In the genomic region with DNA sequence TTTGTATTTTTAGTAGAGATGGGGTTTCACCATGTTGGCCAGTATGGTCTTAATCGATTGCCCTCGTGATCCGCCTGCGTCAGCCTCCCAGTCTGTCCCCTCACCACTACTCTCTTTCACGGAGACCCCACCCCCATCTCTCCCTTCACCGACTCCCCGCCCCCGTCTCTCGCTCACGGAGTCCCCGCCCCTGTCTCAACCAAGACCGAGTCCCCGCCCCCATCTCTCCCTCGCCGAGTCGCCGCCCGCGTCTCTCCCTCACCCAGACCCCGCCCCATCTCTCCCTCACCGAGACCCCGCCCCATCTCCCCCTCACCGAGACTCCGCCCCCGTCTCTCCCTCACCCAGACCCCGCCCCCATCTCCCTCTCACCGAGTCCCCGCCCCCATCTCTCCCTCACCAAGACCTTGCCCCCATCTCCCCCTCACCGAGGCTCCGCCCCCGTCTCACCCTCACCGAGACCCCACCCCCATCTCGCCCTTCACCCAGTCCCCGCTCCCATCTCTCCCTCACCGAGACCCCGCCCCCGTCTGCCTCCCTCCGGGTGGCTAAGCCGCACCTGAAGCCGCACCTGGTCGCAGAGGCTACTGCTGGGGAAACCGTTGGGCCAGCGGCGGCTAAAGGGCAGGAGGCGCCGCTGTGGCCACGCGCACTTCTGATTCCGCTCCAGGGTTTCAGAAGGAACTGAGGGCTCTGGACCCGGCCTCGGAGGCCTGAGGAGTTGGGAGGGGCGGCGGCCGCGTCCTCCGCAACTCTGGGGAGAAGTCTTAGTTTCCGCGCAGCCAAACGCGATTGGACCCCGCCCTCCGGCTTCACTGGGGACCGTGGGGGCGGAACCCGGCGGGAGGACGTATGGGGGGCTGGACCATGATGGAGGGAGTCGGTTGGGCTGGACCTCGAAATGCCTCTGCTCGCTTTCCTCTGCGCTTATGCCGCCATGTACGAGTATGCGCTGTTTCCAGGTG, we compare ENCODE assay signal across 8 cellular contexts. TPM values are rescaled to one million over a fixed set of nuclear protein-coding genes. Genes with fewer than 3 reads are reported as not detected.
A peak's percentile ranks its signal among the peaks of the same experiment; 100 is the strongest.
DNase-seq lines count a peak whose midpoint lies in the region; ATAC-seq and TF ChIP-seq lines count a peak whose summit lies in the region.

No MANE protein-coding gene starts in this region.

- peaks cover 16% of the 10 kb centered on the region for H3K9me3 Mint-ChIP-seq in endodermal cell

- no peak for TF ChIP-seq CTCF in C4-2B (conservative IDR thresholded peaks at IDR 0.05)
- no peak for TF ChIP-seq CTCF in endodermal cell (conservative IDR thresholded peaks at IDR 0.05)

- 0% methylated on average over 17 to 59 of the region's 74 CpGs for WGBS in endodermal cell (ENCODE audit: insufficient coverage in 1 of 2, insufficient read length in 1 of 2), 2 experiments

- peaks cover 5% of the 10 kb centered on the region for H3K36me3 ChIP-seq in endodermal cell (ENCODE audit: control insufficient read depth, insufficient read depth, low read length)

- H3K27ac Mint-ChIP-seq in endodermal cell: peak overlapping the region; percentile 100

- peak overlapping the region; percentile 81 for H3K4me3 ChIP-seq in endodermal cell (ENCODE audit: low read length)

- H3K4me1 Mint-ChIP-seq in endodermal cell: peaks cover 32% of the 10 kb centered on the region

- peak overlapping the region; percentile 97 for H3K9ac ChIP-seq in endodermal cell (ENCODE audit: extremely low read depth, low read length, poor library complexity, severe bottlenecking)

- peaks cover 1% of the 10 kb centered on the region for H3K27me3 Mint-ChIP-seq in endodermal cell (ENCODE audit: insufficient read depth)

- ATAC-seq in GM19397 (IDR thresholded peaks at IDR 0.05; ENCODE audit: unreplicated experiment): peak; percentile 85

- H3K36me3 Mint-ChIP-seq in endodermal cell (ENCODE audit: low read depth): peaks cover 18% of the 10 kb centered on the region

- H3K27ac ChIP-seq in C4-2B: peak overlapping the region; percentile 67
- H3K27ac ChIP-seq in endodermal cell (ENCODE audit: low read depth, low read length): peak overlapping the region; percentile 93

- DNase-seq in HS-27A (ENCODE audit: low read depth) (peak; percentile 47), NOMO-1 (lab: John Stamatoyannopoulos, UW; ENCODE audit: unreplicated experiment in 2 of 2) (peak; percentile 91), endodermal cell (peak; percentile 100), mesenteric fat pad (ENCODE audit: low spot score) (peak; percentile 98)
- peak; percentile 88 for DNase-seq in activated CD8-positive, alpha-beta memory T cell treated with anti-CD3 and anti-CD28 coated beads, Interleukin-2, amount 50 U/mL, for 24 hours (ENCODE audit: extremely low read depth)
- DNase-seq in stimulated activated CD8-positive, alpha-beta memory T cell treated with anti-CD3 and anti-CD28 coated beads, Interleukin-15, amount 100 ng/mL, for 1 hour (ENCODE audit: low read depth): peak; percentile 98

- peaks cover 6% of the 10 kb centered on the region for H3K9me3 ChIP-seq in endodermal cell (ENCODE audit: control insufficient read depth, low read length)

- peaks cover 10% of the 10 kb centered on the region for H3K4me1 ChIP-seq in endodermal cell (ENCODE audit: control insufficient read depth, insufficient read depth, low read length)

- peak overlapping the region; percentile 83 for H3K4me3 Mint-ChIP-seq in endodermal cell

- no peaks in the 10 kb centered on the region for H3K27me3 ChIP-seq in endodermal cell (ENCODE audit: control insufficient read depth, insufficient read depth, low read length, poor library complexity, severe bottlenecking)

RNA-seq across cellular contexts. Expression of a gene that starts 17.1 kb away (rescaled TPM):
- total RNA-seq in endodermal cell (10 to 100 TPM; 12.3 to 23.6 TPM), mesenteric fat pad (8.8 TPM)
- 11.4 TPM for polyA plus RNA-seq in endodermal cell (2013, experiment 1 of 2)
- polyA plus RNA-seq in endodermal cell (2013, experiment 2 of 2): 13.0 TPM

RNA-seq across cellular contexts. Expression of a gene that starts 33.2 kb away (rescaled TPM):
- total RNA-seq in endodermal cell: 10 to 100 TPM; 28.3 to 28.8 TPM
- 27.8 TPM for polyA plus RNA-seq in endodermal cell (2013, experiment 1 of 2)
- 26.3 TPM for polyA plus RNA-seq in endodermal cell (2013, experiment 2 of 2)
- 23.0 TPM for total RNA-seq in mesenteric fat pad

RNA-seq across cellular contexts. Expression of a gene that starts 42.1 kb away (rescaled TPM):
- 100 to 1,000 TPM; 415 to 506 TPM for total RNA-seq in endodermal cell
- polyA plus RNA-seq in endodermal cell (2013, experiment 1 of 2): 627 TPM
- 623 TPM for polyA plus RNA-seq in endodermal cell (2013, experiment 2 of 2)
- total RNA-seq in mesenteric fat pad: 263 TPM

RNA-seq across cellular contexts. Expression of a gene that starts 49.5 kb away (rescaled TPM):
- total RNA-seq in endodermal cell (100 to 1,000 TPM in 1 of 2 donors, 10 to 100 TPM in 1; 92.4 to 101 TPM), mesenteric fat pad (52.0 TPM)
- 84.6 TPM for polyA plus RNA-seq in endodermal cell (2013, experiment 1 of 2)
- 87.0 TPM for polyA plus RNA-seq in endodermal cell (2013, experiment 2 of 2)

Comparison
In these comparisons a context has a peak if more than half of its experiments do, and no peak if none do; other contexts are left out.
1. Peak in every context shown above with its lines: DNase-seq, ATAC-seq, H3K4me3 ChIP-seq and H3K27ac ChIP-seq.
2. DNase-seq: peak in every context shown above with its lines; median percentile 100 in endodermal cell; 98 in mesenteric fat pad; 98 in stimulated activated CD8-positive, alpha-beta memory T cell treated with anti-CD3 and anti-CD28 coated beads, Interleukin-15, amount 100 ng/mL, for 1 hour; 91 in NOMO-1; 88 in activated CD8-positive, alpha-beta memory T cell treated with anti-CD3 and anti-CD28 coated beads, Interleukin-2, amount 50 U/mL, for 24 hours; 47 in HS-27A.